In genomic region chr11:104275992-104276391, GRCh38 we compare ENCODE assay signal across 19 cellular contexts.
DNase-seq lines count a peak whose midpoint lies in the region; ATAC-seq and TF ChIP-seq lines count a peak whose summit lies in the region.
"Had no signal": no experiment of that assay in that cellular context is flagged by ENCODE, and none has a peak within 500 bp of the region (broad histone marks: within the 10 kb centered on the region; RNA-seq: fewer than 3 reads in every experiment).

No MANE protein-coding gene starts in this region.

- H3K27me3 ChIP-seq in A673 (replicated peaks; ENCODE audit: insufficient read depth, low read depth, low read length, poor library complexity), result no peaks in the 10 kb centered on the region
- H3K27me3 ChIP-seq: ascending aorta, neural progenitor cell, sigmoid colon had no signal

- H3K27ac ChIP-seq in A673 (ENCODE audit: low read depth, low read length, poor library complexity, severe bottlenecking), result no peak overlapping the region
- H3K27ac ChIP-seq: ascending aorta, coronary artery, neural progenitor cell, sigmoid colon had no signal

- POLR2A ChIA-PET in A673 (lab: Charles Lee; ENCODE audit: low non-redundant PET), result interaction anchor here (0.5 kb wide), 1 partner anchor 189 kb away, joined by 5 read pairs; no protein-coding TSS in a partner anchor

- no TSS peak for BruUV-seq in A673 (replicated peaks; lab: Mats Ljungman, UMichigan)

- no peaks in the 10 kb centered on the region for H3K36me3 ChIP-seq in A673 (ENCODE audit: insufficient read depth, low read length, poor library complexity, severe bottlenecking)
- H3K36me3 ChIP-seq: ascending aorta, neural progenitor cell, sigmoid colon had no signal

- no peaks in the 10 kb centered on the region for H3K4me1 ChIP-seq in A673 (ENCODE audit: insufficient read depth, low read length, poor library complexity, severe bottlenecking)
- H3K4me1 ChIP-seq: ascending aorta, neural progenitor cell, sigmoid colon had no signal

- CTCF ChIA-PET in A673 (lab: Charles Lee), result no interaction called here

- ATAC-seq in GM18502 (IDR thresholded peaks at IDR 0.05; ENCODE audit: poor library complexity, unreplicated experiment), result no peak
- ATAC-seq: activated CD8-positive, alpha-beta memory T cell treated with anti-CD3 and anti-CD28 coated beads, Interleukin-2, amount 10 ng/mL, durations not matched to agents 7 days and 5 days; T-cell had no signal

- intact Hi-C loops in A673 (cut with micrococcal nuclease; ENCODE audit: unreplicated experiment), result no loop called here

- H3K4me3 ChIP-seq in A673 (ENCODE audit: low read depth, low read length, poor library complexity, severe bottlenecking) (no peak overlapping the region), fibroblast of pulmonary artery (replicated peaks; ENCODE audit: low read depth, low read length) (no peak overlapping the region)
- H3K4me3 ChIP-seq: ascending aorta, coronary artery, neural progenitor cell, sigmoid colon had no signal

- no peak overlapping the region for H3K27ac Mint-ChIP-seq in osteocyte (ENCODE audit: unreplicated experiment)
- H3K27ac Mint-ChIP-seq: activated CD8-positive, alpha-beta memory T cell treated with anti-CD3 and anti-CD28 coated beads, Interleukin-2, amount 10 ng/mL, durations not matched to agents 7 days and 5 days; neural progenitor cell; T-cell had no signal

- no peaks in the 10 kb centered on the region for H3K4me1 Mint-ChIP-seq in osteocyte (ENCODE audit: unreplicated experiment)
- H3K4me1 Mint-ChIP-seq: activated CD8-positive, alpha-beta memory T cell treated with anti-CD3 and anti-CD28 coated beads, Interleukin-2, amount 10 ng/mL, durations not matched to agents 7 days and 5 days; neural progenitor cell; T-cell had no signal

- H3K27me3 Mint-ChIP-seq in osteocyte (ENCODE audit: unreplicated experiment), result no peaks in the 10 kb centered on the region
- H3K27me3 Mint-ChIP-seq: activated CD8-positive, alpha-beta memory T cell treated with anti-CD3 and anti-CD28 coated beads, Interleukin-2, amount 10 ng/mL, durations not matched to agents 7 days and 5 days; T-cell had no signal

- peaks cover 4% of the 10 kb centered on the region for H3K9me3 Mint-ChIP-seq in osteocyte (ENCODE audit: unreplicated experiment)
- H3K9me3 Mint-ChIP-seq: neural progenitor cell, T-cell had no signal

- H3K9me3 ChIP-seq in A673 (ENCODE audit: low read depth, low read length, poor library complexity, severe bottlenecking), result no peaks in the 10 kb centered on the region
- H3K9me3 ChIP-seq: ascending aorta, sigmoid colon had no signal

- no peak for TF ChIP-seq CTCF in A673 (conservative IDR thresholded peaks at IDR 0.05; ENCODE audit: low read depth, low read length)
- no peak for TF ChIP-seq CTCF in fibroblast of pulmonary artery (IDR thresholded peaks at IDR 0.05; ENCODE audit: low read length, missing control alignments)
- TF ChIP-seq CTCF in osteocyte (IDR thresholded peaks at IDR 0.05), result no peak

- no peaks in the 10 kb centered on the region for H3K36me3 Mint-ChIP-seq in osteocyte (ENCODE audit: unreplicated experiment)
- H3K36me3 Mint-ChIP-seq: activated CD8-positive, alpha-beta memory T cell treated with anti-CD3 and anti-CD28 coated beads, Interleukin-2, amount 10 ng/mL, durations not matched to agents 7 days and 5 days; neural progenitor cell; T-cell had no signal

- no peak overlapping the region for H3K4me3 Mint-ChIP-seq in osteocyte (ENCODE audit: unreplicated experiment)
- H3K4me3 Mint-ChIP-seq: activated CD8-positive, alpha-beta memory T cell treated with anti-CD3 and anti-CD28 coated beads, Interleukin-2, amount 10 ng/mL, durations not matched to agents 7 days and 5 days; neural progenitor cell; T-cell had no signal

- DNase-seq in A673 (ENCODE audit: low spot score) (peak; percentile 14), HT1080 (ENCODE audit: low read depth) (peak; percentile 51), SKM-1 (lab: John Stamatoyannopoulos, UW; ENCODE audit: unreplicated experiment) (peak; percentile 28), fibroblast of pulmonary artery (ENCODE audit: low read depth) (peak; percentile 52), osteocyte (ENCODE audit: extremely low spot score, unreplicated experiment) (no peak), RKO (ENCODE audit: low spot score) (no peak), HuH-7 (ENCODE audit: low spot score) (no peak)
- DNase-seq: activated CD4-positive, CD25-positive, alpha-beta regulatory T cell treated with anti-CD3 and anti-CD28 coated beads, Interleukin-2, amount 50 U/mL, for 72 hours; activated CD8-positive, alpha-beta memory T cell treated with anti-CD3 and anti-CD28 coated beads, Interleukin-2, amount 10 ng/mL, durations not matched to agents 7 days and 5 days; activated gamma-delta T cell; NCI-H2081; NCI-H69; sigmoid colon; stimulated activated CD4-positive, alpha-beta T cell treated with anti-CD3 and anti-CD28 coated beads, Interleukin-2, amount 100 ng/mL, for 24 hours; T-cell had no signal

Comparison
In these comparisons a context has a peak if more than half of its experiments do, and no peak if none do; other contexts are left out.
1. DNase-seq: peak in A673 (single experiment), HT1080 (single experiment), SKM-1 (single experiment) and fibroblast of pulmonary artery (single experiment); none in osteocyte (single experiment), RKO (single experiment) and HuH-7 (single experiment).